Comparison of ENCODE assay signal across 14 cellular contexts in genomic region chr2:215772003-215772402, GRCh38.
DNase-seq lines count a peak whose midpoint lies in the region; FAIRE-seq and TF ChIP-seq lines count a peak whose summit lies in the region.
"Had no signal": no experiment of that assay in that cellular context is flagged by ENCODE, and none has a peak within 500 bp of the region (broad histone marks: within the 10 kb centered on the region; RNA-seq: fewer than 3 reads in every experiment).

No MANE protein-coding gene starts in this region.

- H3K4me1 ChIP-seq in A673 (ENCODE audit: insufficient read depth, low read length, poor library complexity, severe bottlenecking): peaks cover 58% of the 10 kb centered on the region

- BruUV-seq in A673 (replicated peaks; lab: Mats Ljungman, UMichigan): no TSS peak

- no peaks in the 10 kb centered on the region for H3K27me3 ChIP-seq in A673 (replicated peaks; ENCODE audit: insufficient read depth, low read depth, low read length, poor library complexity)

- no peak for FAIRE-seq in HTR-8/SVneo (lab: Jason Lieb, UNC)

- TF ChIP-seq CTCF in A673 (conservative IDR thresholded peaks at IDR 0.05; ENCODE audit: low read depth, low read length) (no peak), mesothelial cell of epicardium (IDR thresholded peaks at IDR 0.05; ENCODE audit: unreplicated experiment) (no peak), GM13976 (IDR thresholded peaks at IDR 0.05; ENCODE audit: borderline replicate concordance, control extremely low read depth, extremely low read depth, insufficient read depth, missing control alignments) (no peak)

- H3K9me3 ChIP-seq in A673 (ENCODE audit: low read depth, low read length, poor library complexity, severe bottlenecking): no peaks in the 10 kb centered on the region

- in situ Hi-C loops in GM13976 (cut with MboI; ENCODE audit: low sequenced_read_pairs, unreplicated experiment): no loop called here

- peaks cover 19% of the 10 kb centered on the region for H3K9me3 Mint-ChIP-seq in mesothelial cell of epicardium
- H3K9me3 Mint-ChIP-seq: natural killer cell had no signal

- peak overlapping the region; percentile 98 for H3K27ac ChIP-seq in A673 (ENCODE audit: low read depth, low read length, poor library complexity, severe bottlenecking)

- peak; percentile 99 for DNase-seq in A673 (ENCODE audit: low spot score)
- DNase-seq in LHCN-M2 (ENCODE audit: low read depth): peak; percentile 42
- DNase-seq in dermis blood vessel endothelial cell: peak; percentile 67
- DNase-seq in mesothelial cell of epicardium (ENCODE audit: low spot score in 2 of 2, unreplicated experiment in 2 of 2): no peak
- DNase-seq in activated naive CD4-positive, alpha-beta T cell treated with Interleukin-2 at 50 U/mL for 16 hours: no peak
- no peak for DNase-seq in HTR-8/SVneo (ENCODE audit: insufficient read length, low spot score)
- no peak for DNase-seq in GM13976 (ENCODE audit: low spot score)
- no peak for DNase-seq in NCI-H345 treated with DMSO at 0.1 percent for 48 hours (lab: John Stamatoyannopoulos, UW; ENCODE audit: unreplicated experiment)
- DNase-seq: activated T-cell treated with anti-CD3 and anti-CD28 coated beads, Interleukin-2, amount 50 U/mL, for 48 hours; cerebellar nuclear complex; natural killer cell; NCI-H1105; stimulated activated CD4-positive, alpha-beta T cell treated with anti-CD3 and anti-CD28 coated beads, Interleukin-4, amount 100 ng/mL, for 4 hours had no signal

- POLR2A ChIA-PET in A673 (lab: Charles Lee; ENCODE audit: low non-redundant PET): interaction anchor here (0.6 to 0.7 kb wide), 2 partner anchors 335 to 361 kb away, joined by 3 to 8 read pairs; no protein-coding TSS in a partner anchor

- intact Hi-C loops in A673 (cut with micrococcal nuclease; ENCODE audit: unreplicated experiment): no loop called here

- no peaks in the 10 kb centered on the region for H3K36me3 Mint-ChIP-seq in mesothelial cell of epicardium
- H3K36me3 Mint-ChIP-seq: natural killer cell had no signal

- no peak overlapping the region for H3K4me3 ChIP-seq in A673 (ENCODE audit: low read depth, low read length, poor library complexity, severe bottlenecking)

- H3K27me3 Mint-ChIP-seq in mesothelial cell of epicardium (ENCODE audit: low read depth): no peaks in the 10 kb centered on the region

- peaks cover 28% of the 10 kb centered on the region for H3K4me1 Mint-ChIP-seq in mesothelial cell of epicardium
- H3K4me1 Mint-ChIP-seq: B cell, natural killer cell had no signal

- no peaks in the 10 kb centered on the region for H3K36me3 ChIP-seq in A673 (ENCODE audit: insufficient read depth, low read length, poor library complexity, severe bottlenecking)

- H3K27ac Mint-ChIP-seq in mesothelial cell of epicardium: peak overlapping the region; percentile 39
- H3K27ac Mint-ChIP-seq: B cell, natural killer cell had no signal

- H3K4me3 Mint-ChIP-seq in mesothelial cell of epicardium: no peak overlapping the region
- H3K4me3 Mint-ChIP-seq: B cell, natural killer cell had no signal

- CTCF ChIA-PET in A673 (lab: Charles Lee): interaction anchor here (0.5 kb wide), 1 partner anchor 644 kb away, joined by 3 read pairs; no protein-coding TSS in a partner anchor

Comparison
In these comparisons a context has a peak if more than half of its experiments do, and no peak if none do; other contexts are left out.
1. DNase-seq: peak in A673 (single experiment), LHCN-M2 (single experiment) and dermis blood vessel endothelial cell (single experiment); none in mesothelial cell of epicardium (0 of 2), activated naive CD4-positive, alpha-beta T cell treated with Interleukin-2 at 50 U/mL for 16 hours (single experiment), HTR-8/SVneo (single experiment), GM13976 (single experiment) and NCI-H345 treated with DMSO at 0.1 percent for 48 hours (single experiment).